16 cellular contexts compared by ENCODE assay signal in the genomic region with DNA sequence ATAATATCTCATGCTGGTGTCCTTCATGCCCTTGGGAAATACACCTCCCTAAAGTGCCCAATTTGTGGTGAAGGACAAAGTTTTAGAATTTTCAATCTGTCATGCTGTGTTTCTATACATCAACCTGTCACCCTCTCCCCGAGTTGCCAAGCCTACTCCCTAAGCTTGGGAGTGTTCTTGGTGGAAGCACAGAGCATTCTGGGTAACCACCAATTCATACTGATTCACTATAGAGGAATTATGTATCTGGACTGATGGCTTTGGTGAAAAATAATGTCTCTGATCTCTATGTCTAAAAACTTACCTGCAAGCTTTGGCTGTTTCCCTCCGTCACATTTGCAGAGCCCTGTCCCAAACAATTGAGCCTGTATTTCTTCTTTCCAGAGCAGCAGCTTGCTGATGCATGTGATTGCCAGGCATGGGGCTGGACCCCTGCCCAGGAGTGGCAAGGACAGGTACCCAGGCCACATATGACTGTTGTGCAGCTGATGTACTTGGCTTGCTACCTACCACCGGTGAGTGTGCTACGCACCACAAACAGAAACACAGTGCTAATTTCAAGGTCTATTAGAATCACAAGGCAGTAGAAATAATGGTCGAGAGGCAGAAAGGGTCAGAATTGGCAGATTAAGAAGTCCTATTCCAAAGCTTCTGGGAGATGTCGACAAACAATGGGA.
DNase-seq lines count a peak whose midpoint lies in the region; ATAC-seq and TF ChIP-seq lines count a peak whose summit lies in the region.
"Had no signal": no experiment of that assay in that cellular context is flagged by ENCODE, and none has a peak within 500 bp of the region (broad histone marks: within the 10 kb centered on the region; RNA-seq: fewer than 3 reads in every experiment).

No MANE protein-coding gene starts in this region.

- no peaks in the 10 kb centered on the region for H3K27me3 Mint-ChIP-seq in neural crest cell (ENCODE audit: low read depth)
- H3K27me3 Mint-ChIP-seq: CD8-positive, alpha-beta memory T cell had no signal

- dilution Hi-C loops in mammary epithelial cell (cut with HindIII; ENCODE audit: low sequenced_read_pairs): no loop called here

- H3K9me2 ChIP-seq in PC-3 (replicated peaks; ENCODE audit: low read length): no peaks in the 10 kb centered on the region

- H3K4me3 Mint-ChIP-seq in neural crest cell: no peak overlapping the region
- H3K4me3 Mint-ChIP-seq: activated CD4-positive, alpha-beta T cell treated with anti-CD3 and anti-CD28 coated beads for 36 hours; activated T-cell treated with anti-CD3 and anti-CD28 coated beads, Interleukin-2, amount 50 U/mL, for 4 hours; CD8-positive, alpha-beta memory T cell; stimulated activated naive CD8-positive, alpha-beta T cell treated with anti-CD3 and anti-CD28 coated beads, Interleukin-15, amount 100 ng/mL, for 72 hours had no signal

- H3K36me3 Mint-ChIP-seq in neural crest cell (ENCODE audit: low read depth): no peaks in the 10 kb centered on the region
- H3K36me3 Mint-ChIP-seq: CD8-positive, alpha-beta memory T cell had no signal

- H3K9ac ChIP-seq in PC-3 (ENCODE audit: low read length): no peak overlapping the region
- H3K9ac ChIP-seq in mammary epithelial cell (ENCODE audit: insufficient read depth, low read length): no peak overlapping the region

- H3K4me3 ChIP-seq in PC-3 (ENCODE audit: low read length): no peak overlapping the region
- no peak overlapping the region for H3K4me3 ChIP-seq in mammary epithelial cell (replicated peaks in 1 of 3; ENCODE audit: insufficient read depth in 1 of 3, low read depth in 2 of 3, low read length in 3 of 3)
- no peak overlapping the region for H3K4me3 ChIP-seq in upper lobe of right lung
- H3K4me3 ChIP-seq: PC-9, right lobe of liver had no signal

- H4K20me1 ChIP-seq in PC-3 (ENCODE audit: low read length) (no peaks in the 10 kb centered on the region), mammary epithelial cell (ENCODE audit: insufficient read depth, low read length) (no peaks in the 10 kb centered on the region)

- CTCF ChIA-PET in PC-3 (lab: Charles Lee) (no interaction called here), mammary epithelial cell (lab: Charles Lee; ENCODE audit: low non-redundant PET) (no interaction called here)

- H3K4me1 ChIP-seq in PC-3 (ENCODE audit: insufficient read depth, low read length) (peaks cover 3% of the 10 kb centered on the region; the same call in 1 of the 2 replicates), mammary epithelial cell (ENCODE audit: insufficient read depth, low read length) (peaks cover 20% of the 10 kb centered on the region), upper lobe of right lung (peaks cover 6% of the 10 kb centered on the region)
- H3K4me1 ChIP-seq: right lobe of liver had no signal

- POLR2A ChIA-PET in PC-3 (lab: Charles Lee; ENCODE audit: unreplicated experiment): no interaction called here

- H3K36me3 ChIP-seq in PC-3 (ENCODE audit: low read depth, low read length): no peaks in the 10 kb centered on the region
- H3K36me3 ChIP-seq in mammary epithelial cell (ENCODE audit: insufficient read depth, low read length): no peaks in the 10 kb centered on the region
- H3K36me3 ChIP-seq in upper lobe of right lung: no peaks in the 10 kb centered on the region
- H3K36me3 ChIP-seq: right lobe of liver had no signal

- peaks cover 2% of the 10 kb centered on the region for H3K9me3 Mint-ChIP-seq in neural crest cell
- H3K9me3 Mint-ChIP-seq: activated T-cell treated with anti-CD3 and anti-CD28 coated beads, Interleukin-2, amount 50 U/mL, for 4 hours; CD8-positive, alpha-beta memory T cell had no signal

- intact Hi-C loops in PC-3 (cut with micrococcal nuclease) (no loop called here), mammary epithelial cell (cut with micrococcal nuclease) (loop anchor here (5.0 kb wide), 1 partner anchor 55 kb away; no protein-coding TSS in a partner anchor), upper lobe of right lung (cut with DNase I) (no loop called here)

- H3K27ac ChIP-seq in PC-3 (ENCODE audit: low read length) (no peak overlapping the region), mammary epithelial cell (ENCODE audit: insufficient read depth, low read depth, low read length) (peak overlapping the region; percentile 82), upper lobe of right lung (peak overlapping the region; percentile 36)
- H3K27ac ChIP-seq: PC-9, right lobe of liver had no signal

- DNase-seq in PC-3 (peak; percentile 16), mammary epithelial cell (peak; percentile 21), neural crest cell (ENCODE audit: low read depth, low spot score) (no peak), upper lobe of right lung (no peak), NAMALWA (ENCODE audit: low spot score) (no peak), hippocampal formation (lab: John Stamatoyannopoulos, UW) (no peak)
- DNase-seq: activated CD4-positive, alpha-beta T cell treated with anti-CD3 and anti-CD28 coated beads for 36 hours; activated T-cell treated with anti-CD3 and anti-CD28 coated beads, Interleukin-2, amount 50 U/mL, for 4 hours; amniotic stem cell; CD8-positive, alpha-beta memory T cell; glutamatergic neuron; right lobe of liver; stimulated activated naive CD8-positive, alpha-beta T cell treated with anti-CD3 and anti-CD28 coated beads, Interleukin-15, amount 100 ng/mL, for 72 hours; T-helper 2 cell had no signal

- peak overlapping the region; percentile 13 for H3K27ac Mint-ChIP-seq in neural crest cell (ENCODE audit: unreplicated experiment)
- H3K27ac Mint-ChIP-seq: activated CD4-positive, alpha-beta T cell treated with anti-CD3 and anti-CD28 coated beads for 36 hours; stimulated activated naive CD8-positive, alpha-beta T cell treated with anti-CD3 and anti-CD28 coated beads, Interleukin-15, amount 100 ng/mL, for 72 hours had no signal

- no peaks in the 10 kb centered on the region for H3F3A ChIP-seq in PC-3 (ENCODE audit: low read length, unreplicated experiment)

- no peaks in the 10 kb centered on the region for H3K9me3 ChIP-seq in PC-3 (ENCODE audit: low read length)
- no peaks in the 10 kb centered on the region for H3K9me3 ChIP-seq in mammary epithelial cell (replicated peaks; ENCODE audit: insufficient read depth, low read length)
- no peaks in the 10 kb centered on the region for H3K9me3 ChIP-seq in upper lobe of right lung
- H3K9me3 ChIP-seq: right lobe of liver had no signal

- H3K27me3 ChIP-seq in PC-3 (ENCODE audit: low read length) (no peaks in the 10 kb centered on the region), mammary epithelial cell (ENCODE audit: insufficient read depth, low read length) (no peaks in the 10 kb centered on the region), upper lobe of right lung (no peaks in the 10 kb centered on the region)
- H3K27me3 ChIP-seq: right lobe of liver had no signal

- ATAC-seq in PC-3 (no peak), upper lobe of right lung (no peak), GM18861 (IDR thresholded peaks at IDR 0.05; ENCODE audit: unreplicated experiment) (no peak)
- ATAC-seq: activated CD4-positive, alpha-beta T cell treated with anti-CD3 and anti-CD28 coated beads for 36 hours; activated T-cell treated with anti-CD3 and anti-CD28 coated beads, Interleukin-2, amount 50 U/mL, for 4 hours; right lobe of liver; stimulated activated naive CD8-positive, alpha-beta T cell treated with anti-CD3 and anti-CD28 coated beads, Interleukin-15, amount 100 ng/mL, for 72 hours had no signal

- H3K4me2 ChIP-seq in PC-3 (ENCODE audit: low read length): no peak overlapping the region
- H3K4me2 ChIP-seq in mammary epithelial cell (ENCODE audit: insufficient read depth, low read depth, low read length): peak overlapping the region; percentile 58
- H3K4me2 ChIP-seq: PC-9 had no signal

- BruUV-seq in PC-3 (replicated peaks; lab: Mats Ljungman, UMichigan) (no TSS peak), mammary epithelial cell (replicated peaks; lab: Mats Ljungman, UMichigan) (no TSS peak)

- no peak overlapping the region for H2AFZ ChIP-seq in PC-3 (ENCODE audit: low read length)
- H2AFZ ChIP-seq in mammary epithelial cell (ENCODE audit: low read depth, low read length): no peak overlapping the region
- H2AFZ ChIP-seq: PC-9 had no signal

- TF ChIP-seq CTCF in PC-3 (conservative IDR thresholded peaks at IDR 0.05; ENCODE audit: low read depth, low read length): no peak
- TF ChIP-seq CTCF in mammary epithelial cell (conservative IDR thresholded peaks at IDR 0.05 in 1 of 2, IDR thresholded peaks at IDR 0.05 in 1 of 2; ENCODE audit: extremely low read depth in 1 of 2, insufficient read depth in 1 of 2, low read depth in 1 of 2, low read length in 2 of 2): no peak
- TF ChIP-seq CTCF in neural crest cell (conservative IDR thresholded peaks at IDR 0.05): no peak
- TF ChIP-seq CTCF in upper lobe of right lung (IDR thresholded peaks at IDR 0.05): no peak

- H3K79me2 ChIP-seq in PC-3 (ENCODE audit: low read length) (no peaks in the 10 kb centered on the region), mammary epithelial cell (ENCODE audit: insufficient read depth, low read length) (no peaks in the 10 kb centered on the region)

- peaks cover 15% of the 10 kb centered on the region for H3K4me1 Mint-ChIP-seq in neural crest cell

- in situ Hi-C loops in mammary epithelial cell (cut with MboI; ENCODE audit: low sequenced_read_pairs in 2 of 2): no loop called here

- WGBS in mammary epithelial cell (ENCODE audit: low coverage, missing lambda C conversion rate): 89% methylated on average over 6 of the region's 6 CpGs

Comparison
In these comparisons a context has a peak if more than half of its experiments do, and no peak if none do; other contexts are left out.
1. DNase-seq: peak in PC-3 (single experiment) and mammary epithelial cell (single experiment); none in neural crest cell (single experiment), upper lobe of right lung (single experiment), NAMALWA (single experiment) and hippocampal formation (0 of 2).